15 cellular contexts compared by ENCODE assay signal in the genomic region with DNA sequence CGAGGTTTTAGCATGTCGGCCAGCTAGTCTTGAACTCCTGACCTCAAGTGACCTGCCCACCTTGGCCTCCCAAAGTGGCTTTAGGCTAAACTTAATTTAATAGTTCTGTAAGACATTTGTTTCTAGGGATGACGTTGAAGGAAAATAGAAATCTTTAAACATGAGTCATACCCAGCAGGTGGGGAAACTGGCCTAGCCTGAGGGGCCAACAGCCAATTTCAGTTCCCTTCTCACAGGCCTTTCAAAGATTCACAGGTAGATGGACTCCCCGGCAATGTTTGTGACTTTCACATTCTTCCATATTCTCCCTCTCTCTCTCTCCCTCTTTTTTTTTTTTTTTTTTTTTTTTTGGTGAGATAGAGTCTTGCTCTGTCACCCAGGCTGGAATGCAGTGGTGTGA. TPM values are rescaled to one million over a fixed set of nuclear protein-coding genes. Genes with fewer than 3 reads are reported as not detected.
DNase-seq lines count a peak whose midpoint lies in the region; ATAC-seq and TF ChIP-seq lines count a peak whose summit lies in the region.
"Had no signal": no experiment of that assay in that cellular context is flagged by ENCODE, and none has a peak within 500 bp of the region (broad histone marks: within the 10 kb centered on the region; RNA-seq: fewer than 3 reads in every experiment).

No MANE protein-coding gene starts in this region.

- DNase-seq in GM10248 (ENCODE audit: extremely low spot score) (peak; percentile 59), Panc1 (ENCODE audit: low read depth, low spot score) (no peak), kidney tubule cell (ENCODE audit: low spot score) (peak; percentile 75), left colon (no peak), uterus (no peak), NK-92 (lab: John Stamatoyannopoulos, UW; ENCODE audit: unreplicated experiment) (no peak), GM10266 (ENCODE audit: extremely low spot score) (no peak)
- DNase-seq: hippocampal formation, Kasumi-1, natural killer cell, NCI-H2107 had no signal

- H3K4me3 ChIP-seq in HEK293 (ENCODE audit: low read depth, low read length) (no peak overlapping the region), Panc1 (ENCODE audit: low read depth in 2 of 2, low read length in 2 of 2) (peak overlapping the region in 1 of 2 experiments; percentile 19; a peak in 2 of 4 replicates), uterus (no peak overlapping the region)
- H3K4me3 ChIP-seq: BLaER1, transverse colon had no signal

- H3K27ac ChIP-seq in HEK293 (ENCODE audit: extremely low read depth, low read depth, low read length) (no peak overlapping the region), Panc1 (ENCODE audit: low read length) (peak overlapping the region; percentile 93), uterus (no peak overlapping the region)
- H3K27ac ChIP-seq: BLaER1, HL-60, transverse colon had no signal

- POLR2A ChIA-PET in GM10248 (lab: Yijun Ruan, JAX), result no interaction called here
- POLR2A ChIA-PET in HEK293 (lab: Yijun Ruan, JAX), result no interaction called here
- POLR2A ChIA-PET in Panc1 (lab: Charles Lee), result interaction anchor here (1.0 to 1.7 kb wide), 3 partner anchors 11 to 18 kb away, joined by 5 to 6 read pairs (median 6); partner anchors contain the start of gene ITPRIPL2

- BruUV-seq in Panc1 (replicated peaks; lab: Mats Ljungman, UMichigan), result no TSS peak

- TF ChIP-seq CTCF in GM10248 (IDR thresholded peaks at IDR 0.05; ENCODE audit: control extremely low read depth, extremely low read depth, low read depth, missing control alignments) (no peak), HEK293 (tag by site-specific recombination; IDR thresholded peaks at IDR 0.05) (no peak), Panc1 (IDR thresholded peaks at IDR 0.05) (no peak), uterus (IDR thresholded peaks at IDR 0.05) (no peak), GM10266 (IDR thresholded peaks at IDR 0.05; ENCODE audit: control insufficient read depth, insufficient read depth, low read depth, missing control alignments) (no peak)

- CTCF ChIA-PET in GM10248 (lab: Yijun Ruan, JAX) (interaction anchor here (0.8 to 2.4 kb wide), 8 partner anchors 10 to 407 kb away, joined by 3 to 19 read pairs (median 4); no protein-coding TSS in a partner anchor), HEK293 (lab: Yijun Ruan, JAX) (interaction anchor here (0.7 to 2.5 kb wide), 4 partner anchors 9 to 73 kb away, joined by 3 to 17 read pairs (median 4); partner anchors contain the start of gene ITPRIPL2), Panc1 (lab: Charles Lee) (interaction anchor here (0.6 to 2.1 kb wide), 5 partner anchors 10 to 84 kb away, joined by 4 to 12 read pairs (median 11); partner anchors contain the start of gene ITPRIPL2)

- intact Hi-C loops in Panc1 (cut with micrococcal nuclease; ENCODE audit: unreplicated experiment) (no loop called here), left colon (cut with DNase I, micrococcal nuclease) (no loop called here), uterus (cut with DNase I; ENCODE audit: low total_unique reads) (no loop called here)

- no peaks in the 10 kb centered on the region for H3K9me3 ChIP-seq in HEK293 (ENCODE audit: control insufficient read depth, insufficient read depth, low read depth, low read length)
- peaks cover 7% of the 10 kb centered on the region; the same call in 1 of the 2 replicates for H3K9me3 ChIP-seq in Panc1 (ENCODE audit: control insufficient read depth, insufficient read depth, low read depth, low read length)
- no peaks in the 10 kb centered on the region for H3K9me3 ChIP-seq in uterus
- H3K9me3 ChIP-seq: transverse colon had no signal

- H3K36me3 ChIP-seq in HEK293 (ENCODE audit: control insufficient read depth in 2 of 2, insufficient read depth in 1 of 2, low read length in 2 of 2) (no peaks in the 10 kb centered on the region), Panc1 (ENCODE audit: control insufficient read depth, insufficient read depth, low read length) (no peaks in the 10 kb centered on the region), uterus (no peaks in the 10 kb centered on the region)
- H3K36me3 ChIP-seq: BLaER1, transverse colon had no signal

- TF ChIP-seq POLR2A in uterus (IDR thresholded peaks at IDR 0.05), result no peak

- ATAC-seq in Panc1 (peak; percentile 14; the same call in 1 of the 2 replicates), left colon (no peak)

- H3K4me1 ChIP-seq in HEK293 (ENCODE audit: control insufficient read depth, insufficient read depth, low read length) (no peaks in the 10 kb centered on the region), Panc1 (ENCODE audit: control insufficient read depth, insufficient read depth, low read length) (peaks cover 26% of the 10 kb centered on the region), uterus (no peaks in the 10 kb centered on the region)
- H3K4me1 ChIP-seq: BLaER1 had no signal

- H3K27me3 ChIP-seq in Panc1 (ENCODE audit: control insufficient read depth, insufficient read depth, low read length) (no peaks in the 10 kb centered on the region), uterus (no peaks in the 10 kb centered on the region)
- H3K27me3 ChIP-seq: BLaER1, transverse colon had no signal

- in situ Hi-C loops in Panc1 (cut with HindIII; ENCODE audit: low pct_unique_long_range_greater_than_20kb, low sequenced_read_pairs), result no loop called here

TF ChIP-seq in HEK293, 187 proteins besides CTCF, POLR2A, EP300 and RAD21 (continues in another document):
- TF ChIP-seq MZF1 (tag by site-specific recombination; IDR thresholded peaks at IDR 0.05; ENCODE audit: borderline replicate concordance), result peak; percentile 19; the same call in 1 of the 2 replicates
- no peak for TF ChIP-seq ZBTB49 (tag by site-specific recombination; IDR thresholded peaks at IDR 0.05; ENCODE audit: low read depth)
- no peak for TF ChIP-seq ZNF785 (tag by site-specific recombination; IDR thresholded peaks at IDR 0.05)
- TF ChIP-seq PRDM1 (tag by site-specific recombination; IDR thresholded peaks at IDR 0.05), result no peak
- no peak for TF ChIP-seq BCL11A (tag by site-specific recombination; IDR thresholded peaks at IDR 0.05; ENCODE audit: low read depth)
- TF ChIP-seq ZNF394 (tag by site-specific recombination; IDR thresholded peaks at IDR 0.05; ENCODE audit: borderline replicate concordance), result no peak
- TF ChIP-seq ZNF610 (tag by site-specific recombination; IDR thresholded peaks at IDR 0.05; ENCODE audit: borderline replicate concordance), result no peak
- TF ChIP-seq ZNF354C (tag by site-specific recombination; IDR thresholded peaks at IDR 0.05; ENCODE audit: borderline replicate concordance, low read depth), result no peak
- TF ChIP-seq ZNF350 (tag by site-specific recombination; IDR thresholded peaks at IDR 0.05), result no peak
- TF ChIP-seq KLF16 (tag by site-specific recombination; IDR thresholded peaks at IDR 0.05), result no peak
- no peak for TF ChIP-seq ZNF221 (tag by site-specific recombination; IDR thresholded peaks at IDR 0.05; ENCODE audit: borderline replicate concordance)
- TF ChIP-seq INSM2 (tag by site-specific recombination; IDR thresholded peaks at IDR 0.05), result no peak
- TF ChIP-seq, protein P1, sequence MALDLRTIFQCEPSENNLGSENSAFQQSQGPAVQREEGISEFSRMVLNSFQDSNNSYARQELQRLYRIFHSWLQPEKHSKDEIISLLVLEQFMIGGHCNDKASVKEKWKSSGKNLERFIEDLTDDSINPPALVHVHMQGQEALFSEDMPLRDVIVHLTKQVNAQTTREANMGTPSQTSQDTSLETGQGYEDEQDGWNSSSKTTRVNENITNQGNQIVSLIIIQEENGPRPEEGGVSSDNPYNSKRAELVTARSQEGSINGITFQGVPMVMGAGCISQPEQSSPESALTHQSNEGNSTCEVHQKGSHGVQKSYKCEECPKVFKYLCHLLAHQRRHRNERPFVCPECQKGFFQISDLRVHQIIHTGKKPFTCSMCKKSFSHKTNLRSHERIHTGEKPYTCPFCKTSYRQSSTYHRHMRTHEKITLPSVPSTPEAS (tag by site-specific recombination; IDR thresholded peaks at IDR 0.05), result no peak

RNA-seq across cellular contexts. Expression of gene ITPRIPL2, which starts 18.1 kb away (rescaled TPM):
- total RNA-seq in Panc1 (2021; ENCODE audit: unreplicated experiment) (83.2 TPM), left colon (10 to 100 TPM; 40.4 to 42.7 TPM), uterus (10 to 100 TPM; 17.9 to 74.1 (median 43.7) TPM)
- 32.1 TPM for polyA plus RNA-seq in Panc1 (2012; ENCODE audit: insufficient read length)

RNA-seq across cellular contexts. Expression of gene COQ7, which starts 28.3 kb away (rescaled TPM):
- total RNA-seq in Panc1 (2021; ENCODE audit: unreplicated experiment) (39.6 TPM), left colon (10 to 100 TPM; 25.9 to 29.6 TPM), uterus (10 to 100 TPM in 3 of 4 donors, 1 to 10 TPM in 1; 9.7 to 40.2 (median 27.3) TPM)
- polyA plus RNA-seq in Panc1 (2012; ENCODE audit: insufficient read length), result 31.5 TPM

Comparison
In these comparisons a context has a peak if more than half of its experiments do, and no peak if none do; other contexts are left out.
1. DNase-seq: peak in GM10248 (single experiment) and kidney tubule cell (single experiment); none in Panc1 (single experiment), left colon (0 of 2), uterus (0 of 2), NK-92 (single experiment) and GM10266 (single experiment).